21 cellular contexts compared by ENCODE assay signal in the genomic region with DNA sequence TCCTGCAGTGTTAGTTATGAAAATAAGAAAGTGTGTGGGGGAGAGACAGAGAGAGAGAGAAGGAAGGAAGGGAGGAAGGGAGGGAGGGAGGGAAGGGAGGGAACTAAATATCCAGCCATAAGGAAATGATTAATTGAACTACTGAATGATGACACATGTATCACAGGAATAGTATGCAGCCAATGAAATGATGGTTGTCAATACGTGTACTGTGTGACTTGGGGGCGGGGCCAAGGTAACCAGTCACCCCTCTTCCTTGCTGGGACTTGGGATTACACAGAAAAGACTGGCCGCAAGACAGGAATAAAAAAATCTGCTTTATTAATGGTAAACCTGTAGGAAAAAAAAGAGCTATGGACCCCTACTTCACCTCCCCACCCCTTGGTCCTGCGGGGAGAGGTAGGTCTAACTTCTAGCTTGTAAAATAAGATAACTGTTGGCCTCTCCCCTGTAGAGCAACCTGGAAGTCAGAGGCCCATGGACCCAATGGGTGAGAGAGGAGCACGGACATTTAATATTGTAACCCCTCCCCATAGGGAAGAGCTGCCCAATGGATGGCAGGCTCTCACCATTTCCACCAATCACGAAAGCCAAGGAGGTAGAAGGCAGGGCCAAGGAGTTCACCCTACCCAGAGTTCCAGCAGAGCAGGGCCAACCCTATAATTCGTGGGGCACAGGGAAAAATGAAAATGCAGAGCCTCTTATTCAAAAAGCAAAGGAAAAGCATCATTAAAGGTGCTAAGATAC. TPM values are rescaled to one million over a fixed set of nuclear protein-coding genes. Genes with fewer than 3 reads are reported as not detected.
DNase-seq lines count a peak whose midpoint lies in the region; ATAC-seq and TF ChIP-seq lines count a peak whose summit lies in the region.
"Had no signal": no experiment of that assay in that cellular context is flagged by ENCODE, and none has a peak within 500 bp of the region (broad histone marks: within the 10 kb centered on the region; RNA-seq: fewer than 3 reads in every experiment).

No MANE protein-coding gene starts in this region.

- no peak overlapping the region for H3K4me3 ChIP-seq in vagina
- no peak overlapping the region for H3K4me3 ChIP-seq in hepatocyte
- H3K4me3 ChIP-seq: BLaER1 treated with 17β-estradiol and CSF1 and Interleukin-3, amounts not matched to agents 10 nM and 100 nM; HAP-1; uterus had no signal

- no peaks in the 10 kb centered on the region for H3K9me2 ChIP-seq in hepatocyte (replicated peaks; ENCODE audit: insufficient read depth)

- WGBS in hepatocyte (ENCODE audit: low lambda C conversion rate, missing lambda C conversion rate) = 77% methylated on average over 7 of the region's 7 CpGs

- no peak for TF ChIP-seq CTCF in vagina (IDR thresholded peaks at IDR 0.05)
- no peak for TF ChIP-seq CTCF in hepatocyte (IDR thresholded peaks at IDR 0.05; ENCODE audit: poor library complexity)

- no peaks in the 10 kb centered on the region for H3K79me2 ChIP-seq in hepatocyte

- no peak overlapping the region for H3K4me2 ChIP-seq in hepatocyte
- H3K4me2 ChIP-seq: BLaER1 treated with 17β-estradiol and CSF1 and Interleukin-3, amounts not matched to agents 10 nM and 100 nM had no signal

- H3K4me1 ChIP-seq in vagina (peaks cover 3% of the 10 kb centered on the region), hepatocyte (ENCODE audit: insufficient read depth) (no peaks in the 10 kb centered on the region)
- H3K4me1 ChIP-seq: HAP-1, uterus had no signal

- H3K9me3 ChIP-seq in vagina (no peaks in the 10 kb centered on the region), hepatocyte (ENCODE audit: low read depth) (no peaks in the 10 kb centered on the region)
- H3K9me3 ChIP-seq: BLaER1 treated with 17β-estradiol and CSF1 and Interleukin-3, amounts not matched to agents 10 nM and 100 nM; HAP-1; uterus had no signal

- TF ChIP-seq POLR2A in vagina (IDR thresholded peaks at IDR 0.05) = no peak

- H3K27ac ChIP-seq in vagina (no peak overlapping the region), hepatocyte (no peak overlapping the region)
- H3K27ac ChIP-seq: BLaER1 treated with 17β-estradiol and CSF1 and Interleukin-3, amounts not matched to agents 10 nM and 100 nM; uterus had no signal

- H3K36me3 ChIP-seq in vagina (no peaks in the 10 kb centered on the region), hepatocyte (replicated peaks; ENCODE audit: insufficient read depth, low read depth) (no peaks in the 10 kb centered on the region)
- H3K36me3 ChIP-seq: BLaER1 treated with 17β-estradiol and CSF1 and Interleukin-3, amounts not matched to agents 10 nM and 100 nM; HAP-1; uterus had no signal

- no peak overlapping the region for H2AFZ ChIP-seq in hepatocyte

- no peaks in the 10 kb centered on the region for H3K27me3 ChIP-seq in vagina
- peaks cover 47% of the 10 kb centered on the region for H3K27me3 ChIP-seq in hepatocyte
- H3K27me3 ChIP-seq: uterus had no signal

- intact Hi-C loops in vagina (cut with DNase I) = no loop called here

- H4K20me1 ChIP-seq in hepatocyte (ENCODE audit: insufficient read depth, poor library complexity, severe bottlenecking) = no peaks in the 10 kb centered on the region

- no peak for ATAC-seq in GM21447 (IDR thresholded peaks at IDR 0.05; ENCODE audit: unreplicated experiment)
- ATAC-seq: activated T-cell treated with anti-CD3 and anti-CD28 coated beads, Interleukin-2, amount 50 U/mL, for 4 hours; naive thymus-derived CD8-positive, alpha-beta T cell; T-cell had no signal

- peak; percentile 4 for DNase-seq in activated CD8-positive, alpha-beta memory T cell treated with anti-CD3 and anti-CD28 coated beads, Interleukin-2, amount 50 U/mL, for 48 hours
- DNase-seq in activated CD8-positive, alpha-beta memory T cell treated with anti-CD3 and anti-CD28 coated beads for 24 hours = no peak
- DNase-seq in SW480 (ENCODE audit: low spot score) (peak; percentile 26), islet precursor cell (peak; percentile 46), vagina (ENCODE audit: extremely low spot score in 2 of 2) (peak; percentile 37 to 82), NCI-H2171 (lab: John Stamatoyannopoulos, UW) (no peak), hepatocyte (ENCODE audit: low spot score) (no peak)
- DNase-seq: activated naive CD4-positive, alpha-beta T cell treated with anti-CD3 and anti-CD28 coated beads, Interleukin-2, amount 50 U/mL, for 16 hours; activated T-cell treated with anti-CD3 and anti-CD28 coated beads, Interleukin-2, amount 50 U/mL, for 4 hours; cerebellar nuclear complex; kidney glomerular epithelial cell; NCI-H1092; NCI-H2029; NCI-H446 treated with DMSO at 0.1 percent for 48 hours; T-cell; uterus had no signal

RNA-seq across cellular contexts. Expression of a gene that starts 7.4 kb away (rescaled TPM):
- total RNA-seq in vagina = 17.2 TPM
- 0.48 and 0.67 TPM in 2 replicates for total RNA-seq in hepatocyte
- polyA plus RNA-seq in hepatocyte = 0.22 and 0.35 TPM in 2 replicates
- total RNA-seq: A673; activated T-cell treated with anti-CD3 and anti-CD28 coated beads, Interleukin-2, amount 50 U/mL, for 4 hours; naive thymus-derived CD8-positive, alpha-beta T cell had no signal
- polyA plus RNA-seq: naive thymus-derived CD8-positive, alpha-beta T cell had no signal

Comparison
In these comparisons a context has a peak if more than half of its experiments do, and no peak if none do; other contexts are left out.
1. DNase-seq: peak in activated CD8-positive, alpha-beta memory T cell treated with anti-CD3 and anti-CD28 coated beads, Interleukin-2, amount 50 U/mL, for 48 hours (single experiment), SW480 (single experiment), islet precursor cell (single experiment) and vagina (2 of 2); none in activated CD8-positive, alpha-beta memory T cell treated with anti-CD3 and anti-CD28 coated beads for 24 hours (single experiment), NCI-H2171 (single experiment) and hepatocyte (single experiment).
2. RNA of a gene that starts 7.4 kb away (total RNA-seq): 17.2 TPM in vagina (single experiment); 0.48 to 0.67 TPM in hepatocyte; every median in the first group is over 10 times any median in the second.